In genomic region chr1:1780598-1781525, GRCh38 we compare ENCODE assay signal across 8 cellular contexts. TPM values are rescaled to one million over a fixed set of nuclear protein-coding genes. Genes with fewer than 3 reads are reported as not detected.
DNase-seq lines count a peak whose midpoint lies in the region; ATAC-seq, FAIRE-seq and TF ChIP-seq lines count a peak whose summit lies in the region.

No MANE protein-coding gene starts in this region.

- H3K27me3 ChIP-seq in iPS DF 6.9 (ENCODE audit: control insufficient read depth, insufficient read depth, low read length), result no peaks in the 10 kb centered on the region

- no CpG with 5 or more reads among the region's 7 CpGs for WGBS in iPS DF 6.9 (ENCODE audit: insufficient coverage, insufficient read length)

- peak overlapping the region; percentile 92 for H3K27ac Mint-ChIP-seq in T-helper 2 cell treated with Interferon-gamma antibody and Interleukin-4, amounts not matched to agents 5 μg/mL and 100 μg/mL, for 36 hours
- H3K27ac Mint-ChIP-seq in T-helper 17 cell (peak overlapping the region; percentile 91), mesothelial cell of epicardium (no peak overlapping the region)
- H3K27ac Mint-ChIP-seq in stimulated activated naive CD8-positive, alpha-beta T cell treated with anti-CD3 and anti-CD28 coated beads, Interleukin-15, amount 100 ng/mL, for 72 hours, result peak overlapping the region; percentile 90 to 93

- H3K36me3 Mint-ChIP-seq in T-helper 2 cell treated with Interferon-gamma antibody and Interleukin-4, amounts not matched to agents 5 μg/mL and 100 μg/mL, for 36 hours (ENCODE audit: low read depth), result peaks cover 9% of the 10 kb centered on the region
- H3K36me3 Mint-ChIP-seq in T-helper 17 cell (ENCODE audit: low read depth), result no peaks in the 10 kb centered on the region
- peaks cover 3% of the 10 kb centered on the region for H3K36me3 Mint-ChIP-seq in mesothelial cell of epicardium

- DNase-seq in T-helper 2 cell treated with Interferon-gamma antibody and Interleukin-4, amounts not matched to agents 5 μg/mL and 100 μg/mL, for 36 hours (ENCODE audit: low spot score), result no peak
- DNase-seq in T-helper 2 cell (no peak), T-helper 17 cell (no peak), iPS DF 6.9 (ENCODE audit: low read depth, low spot score) (no peak), mesothelial cell of epicardium (ENCODE audit: low spot score in 2 of 2, unreplicated experiment in 2 of 2) (no peak), RCC 7860 (ENCODE audit: low spot score) (no peak)
- DNase-seq in stimulated activated naive CD8-positive, alpha-beta T cell treated with anti-CD3 and anti-CD28 coated beads, Interleukin-15, amount 100 ng/mL, for 72 hours, result peak in 1 of 2 donors; percentile 9

- ATAC-seq in T-helper 17 cell, result no peak
- no peak for ATAC-seq in stimulated activated naive CD8-positive, alpha-beta T cell treated with anti-CD3 and anti-CD28 coated beads, Interleukin-15, amount 100 ng/mL, for 72 hours
- no peak for ATAC-seq in HG03139 (IDR thresholded peaks at IDR 0.05; ENCODE audit: unreplicated experiment)

- H3K27me3 Mint-ChIP-seq in T-helper 2 cell treated with Interferon-gamma antibody and Interleukin-4, amounts not matched to agents 5 μg/mL and 100 μg/mL, for 36 hours (ENCODE audit: low read depth), result no peaks in the 10 kb centered on the region
- H3K27me3 Mint-ChIP-seq in T-helper 17 cell (no peaks in the 10 kb centered on the region), mesothelial cell of epicardium (ENCODE audit: low read depth) (no peaks in the 10 kb centered on the region)
- H3K27me3 Mint-ChIP-seq in stimulated activated naive CD8-positive, alpha-beta T cell treated with anti-CD3 and anti-CD28 coated beads, Interleukin-15, amount 100 ng/mL, for 72 hours, result no peaks in the 10 kb centered on the region

- H3K4me1 Mint-ChIP-seq in T-helper 2 cell treated with Interferon-gamma antibody and Interleukin-4, amounts not matched to agents 5 μg/mL and 100 μg/mL, for 36 hours (ENCODE audit: low read depth), result peaks cover 45% of the 10 kb centered on the region
- H3K4me1 Mint-ChIP-seq in T-helper 17 cell, result peaks cover 41% of the 10 kb centered on the region
- peaks cover 68% of the 10 kb centered on the region for H3K4me1 Mint-ChIP-seq in stimulated activated naive CD8-positive, alpha-beta T cell treated with anti-CD3 and anti-CD28 coated beads, Interleukin-15, amount 100 ng/mL, for 72 hours
- peaks cover 23% of the 10 kb centered on the region for H3K4me1 Mint-ChIP-seq in mesothelial cell of epicardium

- H3K4me3 ChIP-seq in iPS DF 6.9 (ENCODE audit: low read length), result no peak overlapping the region

- H3K9me3 Mint-ChIP-seq in T-helper 2 cell treated with Interferon-gamma antibody and Interleukin-4, amounts not matched to agents 5 μg/mL and 100 μg/mL, for 36 hours, result no peaks in the 10 kb centered on the region
- H3K9me3 Mint-ChIP-seq in stimulated activated naive CD8-positive, alpha-beta T cell treated with anti-CD3 and anti-CD28 coated beads, Interleukin-15, amount 100 ng/mL, for 72 hours, result no peaks in the 10 kb centered on the region
- no peaks in the 10 kb centered on the region for H3K9me3 Mint-ChIP-seq in mesothelial cell of epicardium

- H3K36me3 ChIP-seq in iPS DF 6.9 (ENCODE audit: control insufficient read depth, insufficient read depth, low read length), result no peaks in the 10 kb centered on the region

- H3K4me3 Mint-ChIP-seq in T-helper 2 cell treated with Interferon-gamma antibody and Interleukin-4, amounts not matched to agents 5 μg/mL and 100 μg/mL, for 36 hours, result peak overlapping the region; percentile 82
- H3K4me3 Mint-ChIP-seq in T-helper 17 cell (peak overlapping the region; percentile 86), mesothelial cell of epicardium (no peak overlapping the region)
- H3K4me3 Mint-ChIP-seq in stimulated activated naive CD8-positive, alpha-beta T cell treated with anti-CD3 and anti-CD28 coated beads, Interleukin-15, amount 100 ng/mL, for 72 hours, result peak overlapping the region; percentile 69 to 81

- H3K9me3 ChIP-seq in T-helper 17 cell (ENCODE audit: control insufficient read depth, low read length, poor library complexity, severe bottlenecking) (no peaks in the 10 kb centered on the region), iPS DF 6.9 (ENCODE audit: control insufficient read depth, insufficient read depth, low read length) (no peaks in the 10 kb centered on the region)

- H3K4me1 ChIP-seq in iPS DF 6.9 (ENCODE audit: control insufficient read depth, insufficient read depth, low read length), result peaks cover 10% of the 10 kb centered on the region

- TF ChIP-seq CTCF in mesothelial cell of epicardium (IDR thresholded peaks at IDR 0.05; ENCODE audit: unreplicated experiment), result no peak

- peak overlapping the region; percentile 2 for H3K27ac ChIP-seq in iPS DF 6.9 (ENCODE audit: low read length)

- no peak for FAIRE-seq in RCC 7860 (lab: Jason Lieb, UNC)

RNA-seq across cellular contexts. Expression of gene NADK, which starts 2.6 kb away (rescaled TPM):
- total RNA-seq in T-helper 17 cell, result 10 to 100 TPM; 54.8 to 61.5 TPM
- total RNA-seq in mesothelial cell of epicardium, result 77.7 to 79.9 TPM (median 78.2 TPM) in 3 replicates

RNA-seq across cellular contexts. Expression of gene CDK11A, which starts 56.7 kb away (rescaled TPM):
- total RNA-seq in T-helper 17 cell, result 100 to 1,000 TPM; 218 to 232 TPM
- 47.9 to 54.2 TPM (median 52.8 TPM) in 3 replicates for total RNA-seq in mesothelial cell of epicardium
